8 cellular contexts compared by ENCODE assay signal in the genomic region with DNA sequence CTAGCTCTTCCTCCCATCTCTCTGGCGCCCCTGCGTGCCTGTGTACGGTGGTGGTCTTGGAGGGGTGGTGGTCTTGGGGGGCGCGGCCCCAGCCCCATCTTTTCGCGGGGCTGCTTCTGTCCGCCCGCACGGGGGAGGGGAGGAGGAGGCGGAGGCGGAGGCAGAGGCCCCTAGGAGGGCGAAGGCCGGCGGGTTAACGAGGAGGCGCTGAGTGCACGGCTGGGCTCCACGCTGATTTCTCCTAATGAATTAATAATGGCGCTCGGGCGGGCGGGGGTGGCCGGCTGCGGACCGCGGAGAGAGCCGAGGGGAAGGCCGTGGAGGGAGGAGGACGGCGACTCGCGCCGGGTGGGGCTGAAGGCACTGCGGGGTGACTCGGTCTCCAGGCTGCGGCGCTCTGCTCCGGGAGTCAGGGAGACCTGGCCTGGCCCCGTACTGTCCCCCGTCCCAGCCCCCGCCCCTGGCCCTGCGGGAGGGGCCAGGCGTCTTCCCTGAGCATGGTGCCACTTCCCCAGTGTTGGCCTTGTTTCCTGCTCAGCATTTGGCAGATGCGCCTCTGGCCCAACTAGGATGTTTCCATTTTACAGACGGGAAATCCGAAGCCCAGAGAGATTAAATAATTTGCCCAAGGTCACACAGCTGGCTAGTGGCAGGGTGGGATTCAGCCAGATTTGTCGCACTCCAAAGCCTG. TPM values are rescaled to one million over a fixed set of nuclear protein-coding genes. Genes with fewer than 3 reads are reported as not detected.
DNase-seq lines count a peak whose midpoint lies in the region; ATAC-seq, FAIRE-seq and TF ChIP-seq lines count a peak whose summit lies in the region.

No MANE protein-coding gene starts in this region.

- no peak for DNase-seq in CD4-positive, alpha-beta T cell
- no peak for DNase-seq in brain microvascular endothelial cell
- peak; percentile 85 for DNase-seq in kidney
- no peak for DNase-seq in stimulated activated naive B cell treated with anti-CD40 and anti-IgM and Interleukin-4, amounts not matched to agents 10 μg/mL and 1 μg/mL and 100 μg/mL, for 72 hours
- no peak for DNase-seq in stimulated activated CD4-positive, alpha-beta T cell treated with anti-CD3 and anti-CD28 coated beads, Interleukin-12 subunit alpha, Interleukin-12 subunit beta, amount 100 ng/mL, for 4 hours
- DNase-seq in NOMO-1 treated with dmso at 0.1 percent for 144 hours (lab: John Stamatoyannopoulos, UW; ENCODE audit: unreplicated experiment), result no peak

- intact Hi-C loops in CD4-positive, alpha-beta T cell (cut with DNase I, micrococcal nuclease), result no loop called here
- intact Hi-C loops in kidney (cut with DNase I), result no loop called here

- FAIRE-seq in kidney (lab: Jason Lieb, UNC), result no peak

- peak overlapping the region; percentile 81 for H3K4me3 Mint-ChIP-seq in CD4-positive, alpha-beta T cell
- H3K4me3 Mint-ChIP-seq in IgD-negative memory B cell, result peak overlapping the region; percentile 47 to 89 (median 80)
- H3K4me3 Mint-ChIP-seq in stimulated activated naive B cell treated with anti-CD40 and anti-IgM and Interleukin-4, amounts not matched to agents 10 μg/mL and 1 μg/mL and 100 μg/mL, for 72 hours, result peak overlapping the region; percentile 33 to 80

- H3K4me1 ChIP-seq in kidney (ENCODE audit: control insufficient read depth in 1 of 2, insufficient read depth in 1 of 2, low read depth in 1 of 2, low read length in 2 of 2), result peaks cover 0 to 4% of the 10 kb centered on the region in 2 donors

- H3K36me3 Mint-ChIP-seq in CD4-positive, alpha-beta T cell (ENCODE audit: low read depth), result no peaks in the 10 kb centered on the region
- no peaks in the 10 kb centered on the region for H3K36me3 Mint-ChIP-seq in IgD-negative memory B cell
- peaks cover 0 to 5% of the 10 kb centered on the region in 2 donors for H3K36me3 Mint-ChIP-seq in stimulated activated naive B cell treated with anti-CD40 and anti-IgM and Interleukin-4, amounts not matched to agents 10 μg/mL and 1 μg/mL and 100 μg/mL, for 72 hours

- H3K36me3 ChIP-seq in brain microvascular endothelial cell (replicated peaks) (no peaks in the 10 kb centered on the region), kidney (ENCODE audit: control insufficient read depth in 1 of 2, insufficient read depth in 2 of 2, low read length in 2 of 2) (no peaks in the 10 kb centered on the region)

- POLR2A ChIA-PET in CD4-positive, alpha-beta T cell (lab: Charles Lee), result no interaction called here

- peaks cover 12% of the 10 kb centered on the region for H3K4me1 Mint-ChIP-seq in CD4-positive, alpha-beta T cell (ENCODE audit: low read depth)
- H3K4me1 Mint-ChIP-seq in IgD-negative memory B cell, result peaks cover 5 to 10% (median 7%) of the 10 kb centered on the region in 3 donors
- H3K4me1 Mint-ChIP-seq in stimulated activated naive B cell treated with anti-CD40 and anti-IgM and Interleukin-4, amounts not matched to agents 10 μg/mL and 1 μg/mL and 100 μg/mL, for 72 hours, result peaks cover 15 to 23% of the 10 kb centered on the region in 2 donors

- peaks cover 36% of the 10 kb centered on the region for H3K27me3 Mint-ChIP-seq in CD4-positive, alpha-beta T cell
- peaks cover 26% of the 10 kb centered on the region for H3K27me3 Mint-ChIP-seq in IgD-negative memory B cell
- H3K27me3 Mint-ChIP-seq in stimulated activated naive B cell treated with anti-CD40 and anti-IgM and Interleukin-4, amounts not matched to agents 10 μg/mL and 1 μg/mL and 100 μg/mL, for 72 hours, result peaks cover 47 to 52% of the 10 kb centered on the region in 2 donors

- H3K27ac ChIP-seq in CD4-positive, alpha-beta T cell (ENCODE audit: low read depth, low read length), result no peak overlapping the region
- no peak overlapping the region for H3K27ac ChIP-seq in brain microvascular endothelial cell
- no peak overlapping the region for H3K27ac ChIP-seq in kidney (ENCODE audit: low read depth in 2 of 2, low read length in 2 of 2)

- H3K9ac ChIP-seq in kidney (ENCODE audit: low read length in 2 of 2), result no peak overlapping the region

- H3K4me3 ChIP-seq in brain microvascular endothelial cell (ENCODE audit: low read depth, low read length) (peak overlapping the region; percentile 56), kidney (ENCODE audit: low read length in 2 of 2) (peak overlapping the region; percentile 39 to 46)

- no peaks in the 10 kb centered on the region for H3K9me3 ChIP-seq in CD4-positive, alpha-beta T cell (ENCODE audit: control insufficient read depth, low read length)
- no peaks in the 10 kb centered on the region for H3K9me3 ChIP-seq in kidney (ENCODE audit: control insufficient read depth in 1 of 2, low read length in 2 of 2)

- no peak for TF ChIP-seq CTCF in CD4-positive, alpha-beta T cell (IDR thresholded peaks at IDR 0.05)
- no peak for TF ChIP-seq CTCF in brain microvascular endothelial cell (IDR thresholded peaks at IDR 0.05; ENCODE audit: low read depth, low read length, missing control alignments)
- TF ChIP-seq CTCF in kidney (IDR thresholded peaks at IDR 0.05; ENCODE audit: borderline replicate concordance, extremely low read depth, insufficient read depth), result no peak

- ATAC-seq in CD4-positive, alpha-beta T cell (ENCODE audit: poor library complexity), result peak; percentile 68
- ATAC-seq in stimulated activated naive B cell treated with anti-CD40 and anti-IgM and Interleukin-4, amounts not matched to agents 10 μg/mL and 1 μg/mL and 100 μg/mL, for 72 hours (replicated peaks), result peak; percentile 36 to 56
- no peak for ATAC-seq in GM19397 (IDR thresholded peaks at IDR 0.05; ENCODE audit: unreplicated experiment)

- in situ Hi-C loops in brain microvascular endothelial cell (cut with HindIII; ENCODE audit: low pct_ligation_motif_present, low sequenced_read_pairs), result no loop called here

- peaks cover 45% of the 10 kb centered on the region for H3K27me3 ChIP-seq in CD4-positive, alpha-beta T cell (ENCODE audit: control insufficient read depth, insufficient read depth, low read length)
- peaks cover 9% of the 10 kb centered on the region for H3K27me3 ChIP-seq in brain microvascular endothelial cell (replicated peaks)

- CTCF ChIA-PET in CD4-positive, alpha-beta T cell (lab: Charles Lee), result no interaction called here

- no peak overlapping the region for H3K27ac Mint-ChIP-seq in CD4-positive, alpha-beta T cell
- H3K27ac Mint-ChIP-seq in IgD-negative memory B cell, result no peak overlapping the region
- no peak overlapping the region for H3K27ac Mint-ChIP-seq in stimulated activated naive B cell treated with anti-CD40 and anti-IgM and Interleukin-4, amounts not matched to agents 10 μg/mL and 1 μg/mL and 100 μg/mL, for 72 hours

- H3K9me3 Mint-ChIP-seq in CD4-positive, alpha-beta T cell, result no peaks in the 10 kb centered on the region
- no peaks in the 10 kb centered on the region for H3K9me3 Mint-ChIP-seq in IgD-negative memory B cell
- H3K9me3 Mint-ChIP-seq in stimulated activated naive B cell treated with anti-CD40 and anti-IgM and Interleukin-4, amounts not matched to agents 10 μg/mL and 1 μg/mL and 100 μg/mL, for 72 hours, result no peaks in the 10 kb centered on the region

RNA-seq across cellular contexts. Expression of a gene that starts 6.0 kb away (rescaled TPM):
- total RNA-seq in CD4-positive, alpha-beta T cell, result 1 to 10 TPM; 4.3 to 7.3 TPM
- polyA plus RNA-seq in IgD-negative memory B cell, result 0.19 TPM
- total RNA-seq in kidney, result 3.2 TPM
- 1.2 TPM for polyA plus RNA-seq in kidney (ENCODE audit: insufficient read depth, low read depth, low replicate concordance)
